In genomic region chr4:143353797-143354196, GRCh38 we compare ENCODE assay signal across 1 cellular context.
TF ChIP-seq lines count a peak whose summit lies in the region.

No MANE protein-coding gene starts in this region.

TF ChIP-seq in HepG2, 621 proteins besides CTCF, POLR2A, EP300 and RAD21:
- no peak for TF ChIP-seq ZNF446 (CRISPR knock-in tag; IDR thresholded peaks at IDR 0.05)
- TF ChIP-seq ZNF576 (CRISPR knock-in tag; IDR thresholded peaks at IDR 0.05) = no peak
- no peak for TF ChIP-seq CBFB (CRISPR knock-in tag; IDR thresholded peaks at IDR 0.05)
- no peak for TF ChIP-seq EED (CRISPR knock-in tag; IDR thresholded peaks at IDR 0.05)
- no peak for TF ChIP-seq KDM2A (CRISPR knock-in tag; IDR thresholded peaks at IDR 0.05; ENCODE audit: borderline replicate concordance, low read depth)
- TF ChIP-seq ZNF790 (CRISPR knock-in tag; IDR thresholded peaks at IDR 0.05; ENCODE audit: borderline replicate concordance) = no peak
- no peak for TF ChIP-seq ELK4 (CRISPR knock-in tag; IDR thresholded peaks at IDR 0.05; ENCODE audit: borderline replicate concordance)
- no peak for TF ChIP-seq AKNA (CRISPR knock-in tag; IDR thresholded peaks at IDR 0.05; ENCODE audit: borderline replicate concordance)
- no peak for TF ChIP-seq ZNF577 (CRISPR knock-in tag; IDR thresholded peaks at IDR 0.05; ENCODE audit: borderline replicate concordance, low read depth)
- TF ChIP-seq FOXK1 (CRISPR knock-in tag; IDR thresholded peaks at IDR 0.05; ENCODE audit: borderline replicate concordance, low read depth) = no peak
- no peak for TF ChIP-seq ZNF383 (CRISPR knock-in tag; IDR thresholded peaks at IDR 0.05; ENCODE audit: borderline replicate concordance)
- no peak for TF ChIP-seq ZNF207 (IDR thresholded peaks at IDR 0.05; ENCODE audit: borderline replicate concordance)
